Comparison of ENCODE assay signal across 22 cellular contexts in the genomic region with DNA sequence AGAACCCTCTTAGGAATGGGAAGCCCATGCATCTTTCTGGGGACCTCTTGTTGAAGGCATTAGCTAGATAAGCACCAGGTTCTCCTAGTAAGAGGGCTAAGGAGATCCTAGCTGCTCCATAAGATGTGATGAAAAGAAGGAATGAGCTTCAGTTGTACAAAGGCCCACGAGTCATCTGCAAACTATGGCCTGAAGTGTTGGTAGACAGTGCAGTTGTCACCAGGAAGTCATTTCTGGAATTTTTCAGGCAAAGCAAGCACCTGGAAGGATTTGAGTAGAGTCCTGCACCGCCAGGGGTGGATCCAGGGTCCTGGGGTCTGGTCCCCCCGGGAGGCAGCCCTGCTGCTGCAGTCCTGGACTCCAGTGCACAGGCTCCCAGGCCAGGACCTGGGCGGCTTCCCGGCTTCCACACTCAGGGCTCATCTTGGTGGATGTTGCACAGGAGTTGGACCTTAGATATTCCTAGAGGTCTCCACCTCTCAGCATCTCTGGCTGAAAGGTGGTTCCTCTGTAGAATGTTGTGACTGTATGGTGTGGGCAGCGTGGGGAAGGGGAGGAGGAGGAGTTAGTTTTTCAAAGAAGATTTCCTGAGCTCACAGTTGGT.
DNase-seq lines count a peak whose midpoint lies in the region; ATAC-seq, FAIRE-seq and TF ChIP-seq lines count a peak whose summit lies in the region.
"Had no signal": no experiment of that assay in that cellular context is flagged by ENCODE, and none has a peak within 500 bp of the region (broad histone marks: within the 10 kb centered on the region; RNA-seq: fewer than 3 reads in every experiment).

No MANE protein-coding gene starts in this region.

- DNase-seq in M059J (ENCODE audit: low read depth) (peak; percentile 37), islet precursor cell (peak; percentile 80), urothelium cell line (ENCODE audit: low spot score) (no peak), progenitor cell of endocrine pancreas (ENCODE audit: low spot score, unreplicated experiment) (no peak)
- DNase-seq in activated CD4-positive, alpha-beta T cell treated with anti-CD3 and anti-CD28 coated beads for 1 hour: no peak
- DNase-seq: BE2C; CD4-positive, alpha-beta memory T cell; GOT3; NCI-H1417 treated with DMSO at 0.1 percent for 48 hours; NCI-H187 treated with DMSO at 0.1 percent for 48 hours; NCI-H226; NCI-H524 treated with DMSO at 0.1 percent for 48 hours; PC-3; RPMI8226; SHP77 treated with DMSO at 0.1 percent for 48 hours; SK-N-SH had no signal

- peak; percentile 58 for FAIRE-seq in urothelium cell line (lab: Jason Lieb, UNC)
- FAIRE-seq: GM12892, GM18507, K562 had no signal

- no peaks in the 10 kb centered on the region for H3K27me3 Mint-ChIP-seq in progenitor cell of endocrine pancreas
- H3K27me3 Mint-ChIP-seq: CD4-positive, alpha-beta memory T cell had no signal

- H3K4me3 ChIP-seq in BLaER1 treated with 17β-estradiol and CSF1 and Interleukin-3, amounts not matched to agents 10 nM and 100 nM: peak overlapping the region in 5 of 10 experiments; percentile 3 to 57 (median 47); a peak in 8 of 20 replicates
- H3K4me3 ChIP-seq: K562 had no signal

- H3K27ac ChIP-seq in BLaER1 treated with 17β-estradiol and CSF1 and Interleukin-3, amounts not matched to agents 10 nM and 100 nM: peak overlapping the region in 8 of 11 experiments; percentile 1 to 88 (median 69); a peak in 16 of 22 replicates

- H3K27me3 ChIP-seq in BLaER1 treated with 17β-estradiol and CSF1 and Interleukin-3, amounts not matched to agents 10 nM and 100 nM: peaks cover 0 to 24% (median 0%) of the 10 kb centered on the region in 11 experiments; a peak in 5 of 22 replicates
- H3K27me3 ChIP-seq: BE2C had no signal

- H3K36me3 Mint-ChIP-seq in progenitor cell of endocrine pancreas (ENCODE audit: insufficient read depth): no peaks in the 10 kb centered on the region

- peaks cover 62 to 100% (median 98%) of the 10 kb centered on the region in 10 experiments for H3K4me1 ChIP-seq in BLaER1 treated with 17β-estradiol and CSF1 and Interleukin-3, amounts not matched to agents 10 nM and 100 nM

- peaks cover 0 to 23% (median 0%) of the 10 kb centered on the region in 11 experiments; a peak in 8 of 22 replicates for H4K20me1 ChIP-seq in BLaER1 treated with 17β-estradiol and CSF1 and Interleukin-3, amounts not matched to agents 10 nM and 100 nM

- H3K36me3 ChIP-seq in BLaER1 treated with 17β-estradiol and CSF1 and Interleukin-3, amounts not matched to agents 10 nM and 100 nM: peaks cover 0 to 28% (median 0%) of the 10 kb centered on the region in 11 experiments; a peak in 4 of 22 replicates
- H3K36me3 ChIP-seq: BE2C had no signal

- peak overlapping the region; percentile 79 to 97 (median 87) for H3K4me2 ChIP-seq in BLaER1 treated with 17β-estradiol and CSF1 and Interleukin-3, amounts not matched to agents 10 nM and 100 nM
- H3K4me2 ChIP-seq: SK-N-SH had no signal

- TF ChIP-seq CTCF in progenitor cell of endocrine pancreas (IDR thresholded peaks at IDR 0.05; ENCODE audit: unreplicated experiment): no peak

- no peaks in the 10 kb centered on the region for H3K9me3 Mint-ChIP-seq in progenitor cell of endocrine pancreas (ENCODE audit: low read depth)

- H3K27ac Mint-ChIP-seq in progenitor cell of endocrine pancreas: no peak overlapping the region

- no peak overlapping the region for H3K4me3 Mint-ChIP-seq in progenitor cell of endocrine pancreas (ENCODE audit: low read depth)
- H3K4me3 Mint-ChIP-seq: CD4-positive, alpha-beta memory T cell had no signal

- H3K4me1 Mint-ChIP-seq in progenitor cell of endocrine pancreas (ENCODE audit: low read depth): no peaks in the 10 kb centered on the region

- no peak for ATAC-seq in HG03442 (IDR thresholded peaks at IDR 0.05; ENCODE audit: unreplicated experiment)
- ATAC-seq: HCT116, K562, PC-3 had no signal

- peak overlapping the region in 6 of 11 experiments; percentile 17 to 79 (median 70); a peak in 12 of 22 replicates for H3K9ac ChIP-seq in BLaER1 treated with 17β-estradiol and CSF1 and Interleukin-3, amounts not matched to agents 10 nM and 100 nM
- H3K9ac ChIP-seq: SK-N-SH had no signal

- peaks cover 7 to 30% (median 14%) of the 10 kb centered on the region in 11 experiments; a peak in 19 of 22 replicates for H3K9me3 ChIP-seq in BLaER1 treated with 17β-estradiol and CSF1 and Interleukin-3, amounts not matched to agents 10 nM and 100 nM (replicated peaks in 1 of 11)
- H3K9me3 ChIP-seq: BE2C, SK-N-SH had no signal

Comparison
In these comparisons a context has a peak if more than half of its experiments do, and no peak if none do; other contexts are left out.
1. DNase-seq: peak in M059J (single experiment) and islet precursor cell (single experiment); none in urothelium cell line (single experiment), progenitor cell of endocrine pancreas (single experiment) and activated CD4-positive, alpha-beta T cell treated with anti-CD3 and anti-CD28 coated beads for 1 hour (single experiment).